Comparison of ENCODE assay signal across 13 cellular contexts in genomic region chr3:100317928-100318327, GRCh38. TPM values are rescaled to one million over a fixed set of nuclear protein-coding genes. Genes with fewer than 3 reads are reported as not detected.
DNase-seq lines count a peak whose midpoint lies in the region; ATAC-seq and TF ChIP-seq lines count a peak whose summit lies in the region.
"Had no signal": no experiment of that assay in that cellular context is flagged by ENCODE, and none has a peak within 500 bp of the region (broad histone marks: within the 10 kb centered on the region; RNA-seq: fewer than 3 reads in every experiment).

No MANE protein-coding gene starts in this region.

- H4K20me1 ChIP-seq in neural progenitor cell (ENCODE audit: low read depth) = no peaks in the 10 kb centered on the region

- H3K36me3 ChIP-seq in neural progenitor cell (peaks cover 11% of the 10 kb centered on the region), vagina (peaks cover 0 to 15% of the 10 kb centered on the region in 2 donors)

- H3K9me3 ChIP-seq in neural progenitor cell (ENCODE audit: low read depth) (no peaks in the 10 kb centered on the region), vagina (no peaks in the 10 kb centered on the region)
- H3K9me3 ChIP-seq: tibial nerve had no signal

- intact Hi-C loops in vagina (cut with DNase I) = loop anchor here (10.0 kb wide), 1 partner anchor 277 kb away; no protein-coding TSS in a partner anchor

- H3K27ac Mint-ChIP-seq in central memory CD8-positive, alpha-beta T cell (ENCODE audit: low read depth) = peak overlapping the region; percentile 3
- no peak overlapping the region for H3K27ac Mint-ChIP-seq in neural progenitor cell
- H3K27ac Mint-ChIP-seq: CD8-positive, alpha-beta T cell; memory B cell had no signal

- H3K9me3 Mint-ChIP-seq in central memory CD8-positive, alpha-beta T cell = no peaks in the 10 kb centered on the region
- no peaks in the 10 kb centered on the region for H3K9me3 Mint-ChIP-seq in neural progenitor cell
- H3K9me3 Mint-ChIP-seq: CD8-positive, alpha-beta T cell; memory B cell had no signal

- no peak overlapping the region for H2AFZ ChIP-seq in neural progenitor cell (replicated peaks)
- H2AFZ ChIP-seq: parathyroid adenoma had no signal

- peaks cover 4% of the 10 kb centered on the region for H3K4me1 Mint-ChIP-seq in central memory CD8-positive, alpha-beta T cell
- H3K4me1 Mint-ChIP-seq in neural progenitor cell = no peaks in the 10 kb centered on the region

- H3K9ac ChIP-seq in neural progenitor cell = no peak overlapping the region
- H3K9ac ChIP-seq: parathyroid adenoma had no signal

- H3K27me3 ChIP-seq in neural progenitor cell = no peaks in the 10 kb centered on the region
- H3K27me3 ChIP-seq in vagina = no peaks in the 10 kb centered on the region
- H3K27me3 ChIP-seq: tibial nerve had no signal

- H3K4me3 ChIP-seq in neural progenitor cell = no peak overlapping the region
- no peak overlapping the region for H3K4me3 ChIP-seq in vagina
- H3K4me3 ChIP-seq: tibial nerve had no signal

- H3K79me2 ChIP-seq in neural progenitor cell (ENCODE audit: low read depth) = no peaks in the 10 kb centered on the region
- H3K79me2 ChIP-seq: parathyroid adenoma had no signal

- TF ChIP-seq POLR2A in vagina (IDR thresholded peaks at IDR 0.05) = no peak

- no peak for DNase-seq in central memory CD8-positive, alpha-beta T cell (ENCODE audit: low spot score in 2 of 2)
- DNase-seq in neural progenitor cell (ENCODE audit: low spot score) (no peak), vagina (ENCODE audit: extremely low spot score in 2 of 2) (no peak), COLO829 (ENCODE audit: low spot score) (no peak), amniotic stem cell (lab: John Stamatoyannopoulos, UW) (no peak)
- DNase-seq: CD8-positive, alpha-beta T cell; NCI-H1417 had no signal

- H3K4me2 ChIP-seq in neural progenitor cell = no peak overlapping the region

- no peak for TF ChIP-seq CTCF in neural progenitor cell (IDR thresholded peaks at IDR 0.05)
- TF ChIP-seq CTCF in vagina (IDR thresholded peaks at IDR 0.05) = no peak

- peaks cover 19% of the 10 kb centered on the region for H3K36me3 Mint-ChIP-seq in central memory CD8-positive, alpha-beta T cell (ENCODE audit: insufficient read depth)
- H3K36me3 Mint-ChIP-seq in neural progenitor cell = peaks cover 2% of the 10 kb centered on the region

- no peak overlapping the region for H3K27ac ChIP-seq in neural progenitor cell
- H3K27ac ChIP-seq in vagina = no peak overlapping the region
- H3K27ac ChIP-seq: parathyroid adenoma, tibial nerve had no signal

- no peaks in the 10 kb centered on the region for H3K4me1 ChIP-seq in neural progenitor cell
- H3K4me1 ChIP-seq in vagina = no peaks in the 10 kb centered on the region
- H3K4me1 ChIP-seq: parathyroid adenoma had no signal

- H3F3A ChIP-seq in neural progenitor cell (ENCODE audit: low read depth) = peaks cover 3% of the 10 kb centered on the region

- no peaks in the 10 kb centered on the region for H3K27me3 Mint-ChIP-seq in central memory CD8-positive, alpha-beta T cell
- H3K27me3 Mint-ChIP-seq in neural progenitor cell (ENCODE audit: insufficient read depth, low read depth) = no peaks in the 10 kb centered on the region
- H3K27me3 Mint-ChIP-seq: memory B cell had no signal

- ATAC-seq in GM18519 (IDR thresholded peaks at IDR 0.05; ENCODE audit: low FRiP score, unreplicated experiment) = peak; percentile 60
- peak; percentile 61 for ATAC-seq in GM21360 (IDR thresholded peaks at IDR 0.05; ENCODE audit: unreplicated experiment)
- peak; percentile 48 for ATAC-seq in HG03108 (IDR thresholded peaks at IDR 0.05; ENCODE audit: unreplicated experiment)
- peak; percentile 43 for ATAC-seq in central memory CD8-positive, alpha-beta T cell (replicated peaks; ENCODE audit: extremely low read depth, poor library complexity, severe bottlenecking)
- ATAC-seq: CD8-positive, alpha-beta T cell had no signal

- no peak overlapping the region for H3K4me3 Mint-ChIP-seq in central memory CD8-positive, alpha-beta T cell
- no peak overlapping the region for H3K4me3 Mint-ChIP-seq in neural progenitor cell
- H3K4me3 Mint-ChIP-seq: CD8-positive, alpha-beta T cell; memory B cell had no signal

RNA-seq across cellular contexts. Expression of gene NIT2, which starts 16.6 kb away (rescaled TPM):
- total RNA-seq in neural progenitor cell (ENCODE audit: low replicate concordance) (18.6 and 33.1 TPM in 2 replicates), vagina (26.0 TPM)

RNA-seq across cellular contexts. Expression of gene TBC1D23, which starts 57.1 kb away (rescaled TPM):
- total RNA-seq in neural progenitor cell (ENCODE audit: low replicate concordance) (32.1 and 50.1 TPM in 2 replicates), vagina (56.5 TPM)
